ENCODE assay signal across 9 cellular contexts in the genomic region with DNA sequence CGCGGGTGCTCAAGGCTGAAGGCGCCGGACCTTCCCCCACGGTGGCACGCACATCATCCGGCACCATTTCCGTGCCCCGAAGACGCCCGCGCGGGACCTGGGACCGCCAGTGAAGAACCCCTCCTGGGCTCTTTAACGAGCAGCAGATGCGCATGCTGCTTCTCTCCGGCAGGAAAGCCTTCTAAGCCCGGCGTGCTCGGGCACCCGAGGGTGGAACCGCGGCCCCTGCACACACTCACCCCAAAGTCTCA. TPM values are rescaled to one million over a fixed set of nuclear protein-coding genes. Genes with fewer than 3 reads are reported as not detected.
DNase-seq lines count a peak whose midpoint lies in the region; ATAC-seq and TF ChIP-seq lines count a peak whose summit lies in the region.
"Had no signal": no experiment of that assay in that cellular context is flagged by ENCODE, and none has a peak within 500 bp of the region (broad histone marks: within the 10 kb centered on the region; RNA-seq: fewer than 3 reads in every experiment).

No MANE protein-coding gene starts in this region.

- no peak for TF ChIP-seq POLR2A in Peyer's patch (IDR thresholded peaks at IDR 0.05)

- no peak for ATAC-seq in GM21381 (IDR thresholded peaks at IDR 0.05; ENCODE audit: unreplicated experiment)
- no peak for ATAC-seq in GM19023 (IDR thresholded peaks at IDR 0.05; ENCODE audit: unreplicated experiment)

- CTCF ChIA-PET in CD4-positive, alpha-beta memory T cell (lab: Charles Lee; ENCODE audit: partially characterized antibody): no interaction called here

- no peak overlapping the region for H3K27ac Mint-ChIP-seq in CD4-positive, alpha-beta memory T cell
- H3K27ac Mint-ChIP-seq in osteocyte (ENCODE audit: unreplicated experiment): no peak overlapping the region

- H3K36me3 Mint-ChIP-seq in CD4-positive, alpha-beta memory T cell: no peaks in the 10 kb centered on the region
- H3K36me3 Mint-ChIP-seq in osteocyte (ENCODE audit: unreplicated experiment): peaks cover 2% of the 10 kb centered on the region

- no peaks in the 10 kb centered on the region for H3K9me3 ChIP-seq in CD4-positive, alpha-beta memory T cell (ENCODE audit: control insufficient read depth in 1 of 2, low read length in 2 of 2)
- no peaks in the 10 kb centered on the region for H3K9me3 ChIP-seq in Peyer's patch

- H3K4me3 ChIP-seq in CD4-positive, alpha-beta memory T cell (ENCODE audit: low read length in 2 of 2): no peak overlapping the region
- H3K4me3 ChIP-seq in Peyer's patch: peak overlapping the region; percentile 12 to 58 (median 36)
- H3K4me3 ChIP-seq in epithelial cell of proximal tubule (ENCODE audit: low read depth, low read length): peak overlapping the region; percentile 70

- H3K36me3 ChIP-seq in CD4-positive, alpha-beta memory T cell (ENCODE audit: insufficient read depth, low read length): no peaks in the 10 kb centered on the region
- no peaks in the 10 kb centered on the region for H3K36me3 ChIP-seq in Peyer's patch

- POLR2A ChIA-PET in CD4-positive, alpha-beta memory T cell (lab: Charles Lee; ENCODE audit: partially characterized antibody): no interaction called here

- intact Hi-C loops in CD4-positive, alpha-beta memory T cell (cut with micrococcal nuclease): no loop called here

- H3K9me3 Mint-ChIP-seq in CD4-positive, alpha-beta memory T cell: peaks cover 0 to 5% (median 0%) of the 10 kb centered on the region in 8 donors
- no peaks in the 10 kb centered on the region for H3K9me3 Mint-ChIP-seq in osteocyte (ENCODE audit: unreplicated experiment)

- H3K27me3 ChIP-seq in CD4-positive, alpha-beta memory T cell (ENCODE audit: insufficient read depth, low read length): peaks cover 18% of the 10 kb centered on the region
- peaks cover 0 to 25% of the 10 kb centered on the region in 2 donors for H3K27me3 ChIP-seq in Peyer's patch

- H3K27ac ChIP-seq in CD4-positive, alpha-beta memory T cell (ENCODE audit: low read depth, low read length): no peak overlapping the region
- peak overlapping the region in 3 of 4 donors; percentile 12 to 17 (median 15) for H3K27ac ChIP-seq in Peyer's patch

- TF ChIP-seq CTCF in Peyer's patch (IDR thresholded peaks at IDR 0.05) (no peak), epithelial cell of proximal tubule (conservative IDR thresholded peaks at IDR 0.05; ENCODE audit: low read depth, low read length) (no peak), osteocyte (IDR thresholded peaks at IDR 0.05) (no peak)

- H3K27me3 Mint-ChIP-seq in CD4-positive, alpha-beta memory T cell: peaks cover 42 to 55% of the 10 kb centered on the region in 2 donors
- peaks cover 71% of the 10 kb centered on the region for H3K27me3 Mint-ChIP-seq in osteocyte (ENCODE audit: unreplicated experiment)

- peaks cover 17 to 39% (median 29%) of the 10 kb centered on the region in 4 donors for H3K4me1 Mint-ChIP-seq in CD4-positive, alpha-beta memory T cell
- H3K4me1 Mint-ChIP-seq in osteocyte (ENCODE audit: unreplicated experiment): peaks cover 22% of the 10 kb centered on the region

- peaks cover 10% of the 10 kb centered on the region for H3K4me1 ChIP-seq in CD4-positive, alpha-beta memory T cell (ENCODE audit: insufficient read depth, low read length)
- H3K4me1 ChIP-seq in Peyer's patch: peaks cover 0 to 27% (median 6%) of the 10 kb centered on the region in 4 donors

- DNase-seq in CD4-positive, alpha-beta memory T cell: no peak
- DNase-seq in Peyer's patch: no peak
- no peak for DNase-seq in epithelial cell of proximal tubule (ENCODE audit: low read depth)
- DNase-seq in osteocyte (ENCODE audit: extremely low spot score, unreplicated experiment): no peak
- DNase-seq in NCI-H1694 treated with DMSO at 0.1 percent for 48 hours (lab: John Stamatoyannopoulos, UW): no peak
- DNase-seq in SKM-1 (lab: John Stamatoyannopoulos, UW; ENCODE audit: unreplicated experiment): no peak

- peak overlapping the region in 5 of 8 donors; percentile 36 to 77 (median 49) for H3K4me3 Mint-ChIP-seq in CD4-positive, alpha-beta memory T cell
- H3K4me3 Mint-ChIP-seq in osteocyte (ENCODE audit: unreplicated experiment): peak overlapping the region; percentile 69

RNA-seq across cellular contexts. Expression of a gene that starts 0.2 kb away (rescaled TPM):
- total RNA-seq in CD4-positive, alpha-beta memory T cell: not detected
- polyA plus RNA-seq in CD4-positive, alpha-beta memory T cell: not detected
- not detected for total RNA-seq in Peyer's patch
- 2.0 and 2.1 TPM in 2 replicates for total RNA-seq in epithelial cell of proximal tubule
- total RNA-seq in osteocyte: not detected in 2 replicates
- total RNA-seq: M059J had no signal

Comparison
In these comparisons a context has a peak if more than half of its experiments do, and no peak if none do; other contexts are left out.
1. H3K4me3 ChIP-seq: peak in Peyer's patch (4 of 4) and epithelial cell of proximal tubule (single experiment); none in CD4-positive, alpha-beta memory T cell (0 of 2).